In genomic region chr10:97853006-97853405, GRCh38 we compare ENCODE assay signal across 19 cellular contexts.
"Had no signal": no experiment of that assay in that cellular context is flagged by ENCODE, and none has a peak within 500 bp of the region (broad histone marks: within the 10 kb centered on the region; RNA-seq: fewer than 3 reads in every experiment).

No MANE protein-coding gene starts in this region.

- H3K79me2 ChIP-seq: parathyroid adenoma had no signal

- H3K9me3 Mint-ChIP-seq: endodermal cell; naive thymus-derived CD4-positive, alpha-beta T cell had no signal

- DNase-seq: activated CD4-positive, alpha-beta T cell treated with anti-CD3 and anti-CD28 coated beads, Interleukin-2, amount 50 U/mL, for 1 hour; activated gamma-delta T cell; activated T-cell treated with anti-CD3 and anti-CD28 coated beads, Interleukin-2, amount 50 U/mL, for 48 hours; endodermal cell; erythroblast; hippocampal formation; kidney; left ventricle myocardium inferior; mucosa of descending colon; naive thymus-derived CD4-positive, alpha-beta T cell; stimulated activated CD4-positive, alpha-beta T cell treated with anti-CD3 and anti-CD28 coated beads, Interleukin-12 subunit alpha, Interleukin-12 subunit beta, amount 100 ng/mL, for 4 hours; stimulated activated CD4-positive, alpha-beta T cell treated with anti-CD3 and anti-CD28 coated beads, Interleukin-2, amount 100 ng/mL, for 24 hours; T-helper 9 cell; upper lobe of right lung had no signal

- H3K9ac ChIP-seq: parathyroid adenoma had no signal

- H3K36me3 ChIP-seq: breast epithelium, left ventricle myocardium inferior, thoracic aorta, upper lobe of right lung had no signal

- H3K9me3 ChIP-seq: breast epithelium, mucosa of descending colon, thoracic aorta, upper lobe of right lung had no signal

- H3K4me3 ChIP-seq: breast epithelium, left ventricle myocardium inferior, mucosa of descending colon, thoracic aorta, upper lobe of right lung had no signal

- FAIRE-seq: kidney had no signal

- ATAC-seq: activated CD4-positive, CD25-positive, alpha-beta regulatory T cell treated with anti-CD3 and anti-CD28 coated beads, Interleukin-2, amount 50 U/mL, for 24 hours; mucosa of descending colon; naive thymus-derived CD4-positive, alpha-beta T cell; upper lobe of right lung had no signal

- H3K27ac ChIP-seq: breast epithelium, left ventricle myocardium inferior, parathyroid adenoma, thoracic aorta, upper lobe of right lung had no signal

- H3K27ac Mint-ChIP-seq: activated naive CD8-positive, alpha-beta T cell; endodermal cell had no signal

- H2AFZ ChIP-seq: parathyroid adenoma had no signal

- H3K27me3 Mint-ChIP-seq: activated naive CD8-positive, alpha-beta T cell had no signal

- H3K4me3 Mint-ChIP-seq: endodermal cell had no signal
